Comparison of ENCODE assay signal across 8 cellular contexts in genomic region chr5:1800470-1801060, GRCh38. TPM values are rescaled to one million over a fixed set of nuclear protein-coding genes. Genes with fewer than 3 reads are reported as not detected.
DNase-seq lines count a peak whose midpoint lies in the region; ATAC-seq and TF ChIP-seq lines count a peak whose summit lies in the region.

No MANE protein-coding gene starts in this region.

- H3K27ac ChIP-seq in C4-2B (peak overlapping the region; percentile 98), trophoblast cell (ENCODE audit: low read depth, low read length) (no peak overlapping the region)

- WGBS in trophoblast cell (ENCODE audit: extremely low coverage, insufficient coverage, insufficient read length) = no CpG with 5 or more reads among the region's 20 CpGs

- peak overlapping the region; percentile 77 for H3K4me2 ChIP-seq in trophoblast cell (ENCODE audit: low read length)

- peaks cover 10% of the 10 kb centered on the region for H3K79me2 ChIP-seq in trophoblast cell (ENCODE audit: control insufficient read depth, insufficient read depth, low read length, poor library complexity)

- H3K9me3 Mint-ChIP-seq in activated T-cell treated with anti-CD3 and anti-CD28 coated beads, Interleukin-2, amount 50 U/mL, for 4 hours = no peaks in the 10 kb centered on the region

- H2BK5ac ChIP-seq in trophoblast cell (ENCODE audit: low read depth, low read length, poor library complexity) = no peak overlapping the region

- peak overlapping the region; percentile 95 for H3K4me3 Mint-ChIP-seq in activated T-cell treated with anti-CD3 and anti-CD28 coated beads, Interleukin-2, amount 50 U/mL, for 4 hours

- peak overlapping the region; percentile 96 for H3K4me3 ChIP-seq in trophoblast cell (ENCODE audit: low read depth, low read length)

- H3K4me1 Mint-ChIP-seq in activated T-cell treated with anti-CD3 and anti-CD28 coated beads, Interleukin-2, amount 50 U/mL, for 4 hours (ENCODE audit: low read depth) = peaks cover 44% of the 10 kb centered on the region

- H3K27me3 Mint-ChIP-seq in activated T-cell treated with anti-CD3 and anti-CD28 coated beads, Interleukin-2, amount 50 U/mL, for 4 hours (ENCODE audit: low read depth) = no peaks in the 10 kb centered on the region

- no peak overlapping the region for H3K4ac ChIP-seq in trophoblast cell (ENCODE audit: low read depth, low read length)

- H3K18ac ChIP-seq in trophoblast cell (ENCODE audit: low read length) = peak overlapping the region; percentile 14

- H3K9ac ChIP-seq in trophoblast cell (ENCODE audit: low read length) = peak overlapping the region; percentile 2

- DNase-seq in NCI-H2029 treated with DMSO at 0.1 percent for 48 hours (lab: John Stamatoyannopoulos, UW) = peak; percentile 75
- DNase-seq in activated T-cell treated with anti-CD3 and anti-CD28 coated beads, Interleukin-2, amount 50 U/mL, for 4 hours = no peak
- DNase-seq in germinal center (ENCODE audit: low spot score) = peak; percentile 43
- DNase-seq in trophoblast cell = peak in 1 of 2 donors; percentile 42
- no peak for DNase-seq in NCI-H2107 treated with DMSO at 0.1 percent for 48 hours (lab: John Stamatoyannopoulos, UW; ENCODE audit: unreplicated experiment)
- no peak for DNase-seq in 8988T

- H3K4me1 ChIP-seq in trophoblast cell (ENCODE audit: control insufficient read depth in 1 of 2, insufficient read depth in 2 of 2, low read length in 2 of 2) = peaks cover 3 to 8% of the 10 kb centered on the region in 2 experiments

- no peak overlapping the region for H2AK5ac ChIP-seq in trophoblast cell (ENCODE audit: low read length)

- peaks cover 2% of the 10 kb centered on the region for H3K9me3 ChIP-seq in trophoblast cell (ENCODE audit: insufficient read depth, low read depth, low read length)

- H3K14ac ChIP-seq in trophoblast cell (ENCODE audit: low read length) = no peak overlapping the region

- no peak for TF ChIP-seq CTCF in C4-2B (conservative IDR thresholded peaks at IDR 0.05)

- H2BK12ac ChIP-seq in trophoblast cell (ENCODE audit: low read length) = no peak overlapping the region

- peak overlapping the region; percentile 74 for H2AFZ ChIP-seq in trophoblast cell (ENCODE audit: insufficient read depth, low read length, poor library complexity)

- H3K36me3 Mint-ChIP-seq in activated T-cell treated with anti-CD3 and anti-CD28 coated beads, Interleukin-2, amount 50 U/mL, for 4 hours (ENCODE audit: insufficient read depth) = peaks cover 42% of the 10 kb centered on the region

- H4K91ac ChIP-seq in trophoblast cell (ENCODE audit: low read depth, low read length) = peak overlapping the region; percentile 53

- no peak overlapping the region for H2BK120ac ChIP-seq in trophoblast cell (ENCODE audit: insufficient read depth, low read length, poor library complexity)

- H3K23ac ChIP-seq in trophoblast cell (ENCODE audit: low read length) = no peak overlapping the region

- peak overlapping the region; percentile 74 for H4K12ac ChIP-seq in trophoblast cell (ENCODE audit: low read depth, low read length)

- H3K27me3 ChIP-seq in trophoblast cell (ENCODE audit: insufficient read depth, low read length) = no peaks in the 10 kb centered on the region

- H3K36me3 ChIP-seq in trophoblast cell (ENCODE audit: control insufficient read depth in 1 of 2, insufficient read depth in 2 of 2, low read length in 2 of 2) = peaks cover 40 to 47% of the 10 kb centered on the region in 2 experiments

- ATAC-seq in GM21360 (IDR thresholded peaks at IDR 0.05; ENCODE audit: unreplicated experiment) = peak; percentile 1
- ATAC-seq in activated T-cell treated with anti-CD3 and anti-CD28 coated beads, Interleukin-2, amount 50 U/mL, for 4 hours = peak in 1 of 2 donors; percentile 3

- peaks cover 14% of the 10 kb centered on the region for H3K79me1 ChIP-seq in trophoblast cell (ENCODE audit: low read length)

- H4K8ac ChIP-seq in trophoblast cell (ENCODE audit: low read depth, low read length) = peak overlapping the region; percentile 73

RNA-seq across cellular contexts. Expression of gene NDUFS6, which starts 0.6 kb away (rescaled TPM):
- total RNA-seq in activated T-cell treated with anti-CD3 and anti-CD28 coated beads, Interleukin-2, amount 50 U/mL, for 4 hours = 10 to 100 TPM; 55.6 to 64.9 (median 61.4) TPM
- polyA plus RNA-seq in trophoblast cell (2013) = 83.0 and 83.7 TPM in 2 replicates

RNA-seq across cellular contexts. Expression of gene MRPL36, which starts 0.9 kb away (rescaled TPM):
- 10 to 100 TPM; 72.8 to 85.9 (median 77.8) TPM for total RNA-seq in activated T-cell treated with anti-CD3 and anti-CD28 coated beads, Interleukin-2, amount 50 U/mL, for 4 hours
- polyA plus RNA-seq in trophoblast cell (2013) = 70.1 and 72.5 TPM in 2 replicates

Comparison
In these comparisons a context has a peak if more than half of its experiments do, and no peak if none do; other contexts are left out.
1. DNase-seq: peak in NCI-H2029 treated with DMSO at 0.1 percent for 48 hours (single experiment) and germinal center (single experiment); none in activated T-cell treated with anti-CD3 and anti-CD28 coated beads, Interleukin-2, amount 50 U/mL, for 4 hours (single experiment), NCI-H2107 treated with DMSO at 0.1 percent for 48 hours (single experiment) and 8988T (single experiment).